ENCODE assay signal across 8 cellular contexts in genomic region chr6:30489081-30490030, GRCh38. TPM values are rescaled to one million over a fixed set of nuclear protein-coding genes. Genes with fewer than 3 reads are reported as not detected.
DNase-seq lines count a peak whose midpoint lies in the region; ATAC-seq and TF ChIP-seq lines count a peak whose summit lies in the region.

Gene HLA-E (plus strand): TSS chr6:30489509. CDS start chr6:30489532, 23 bp downstream.

- H3K4me3 ChIP-seq in GM12875 (ENCODE audit: low read depth, low read length) (peak within 1 kb of the TSS; percentile 82), right cardiac atrium (ENCODE audit: low read length) (peak within 1 kb of the TSS; percentile 65), uterus (peak within 1 kb of the TSS; percentile 94 to 100)

- no peaks in the 10 kb centered on the region for H3K9me3 ChIP-seq in right cardiac atrium (ENCODE audit: control insufficient read depth, low read length)
- no peaks in the 10 kb centered on the region for H3K9me3 ChIP-seq in uterus

- peak; percentile 96 to 97 for TF ChIP-seq POLR2A in uterus (IDR thresholded peaks at IDR 0.05)

- DNase-seq in NCI-H146 (lab: John Stamatoyannopoulos, UW) (peak; percentile 78), T-helper 2 cell (peak; percentile 49 to 100 (median 83)), anterior cingulate cortex (lab: John Stamatoyannopoulos, UW) (peak in 57 of 58 donors; percentile 16 to 94 (median 74)), right cardiac atrium (peak; percentile 91 to 96 (median 93)), pulmonary artery endothelial cell (ENCODE audit: low read depth, low spot score) (peak; percentile 99), uterus (peak; percentile 90 to 99)

- ATAC-seq in HG02759 (IDR thresholded peaks at IDR 0.05; ENCODE audit: unreplicated experiment) (peak; percentile 89), right cardiac atrium (peak; percentile 94 to 97)

- TF ChIP-seq CTCF in GM12875 (IDR thresholded peaks at IDR 0.05; ENCODE audit: borderline replicate concordance, insufficient read depth, low read depth, low read length) (no peak), uterus (IDR thresholded peaks at IDR 0.05) (no peak)

- intact Hi-C loops in right cardiac atrium (cut with DNase I) = loop anchor here in 2 of 4 donors (5.0 to 10.0 kb wide), 2 partner anchors 43 to 115 kb away; no protein-coding TSS in a partner anchor
- intact Hi-C loops in uterus (cut with DNase I; ENCODE audit: low total_unique reads) = no loop called here

- H3K36me3 ChIP-seq in uterus = no peaks in the 10 kb centered on the region

- H3K4me1 ChIP-seq in right cardiac atrium (ENCODE audit: control insufficient read depth, insufficient read depth, low read length) = no peaks in the 10 kb centered on the region
- peaks cover 0 to 11% of the 10 kb centered on the region in 2 donors for H3K4me1 ChIP-seq in uterus

- 6% methylated on average over 69 of the region's 69 CpGs for WGBS in right cardiac atrium

- H3K27me3 ChIP-seq in right cardiac atrium (ENCODE audit: control insufficient read depth, insufficient read depth) = no peaks in the 10 kb centered on the region
- no peaks in the 10 kb centered on the region for H3K27me3 ChIP-seq in uterus

- H3K27ac ChIP-seq in right cardiac atrium (ENCODE audit: low read length) (peak within 1 kb of the TSS; percentile 76), uterus (peak within 1 kb of the TSS; percentile 99 to 100)

RNA-seq across cellular contexts. Expression of gene HLA-E, which starts in this region (rescaled TPM):
- total RNA-seq in right cardiac atrium = 100 to 1,000 TPM; 180 to 230 (median 214) TPM
- 227 TPM for polyA plus RNA-seq in right cardiac atrium
- 524 and 663 TPM in 2 replicates for total RNA-seq in pulmonary artery endothelial cell
- 100 to 1,000 TPM; 207 to 628 (median 416) TPM for total RNA-seq in uterus

Comparison
In these comparisons a context has a peak if more than half of its experiments do, and no peak if none do; other contexts are left out.
1. Peak in every context shown above with its lines: DNase-seq, ATAC-seq, H3K4me3 ChIP-seq and H3K27ac ChIP-seq.